8 cellular contexts compared by ENCODE assay signal in the genomic region with DNA sequence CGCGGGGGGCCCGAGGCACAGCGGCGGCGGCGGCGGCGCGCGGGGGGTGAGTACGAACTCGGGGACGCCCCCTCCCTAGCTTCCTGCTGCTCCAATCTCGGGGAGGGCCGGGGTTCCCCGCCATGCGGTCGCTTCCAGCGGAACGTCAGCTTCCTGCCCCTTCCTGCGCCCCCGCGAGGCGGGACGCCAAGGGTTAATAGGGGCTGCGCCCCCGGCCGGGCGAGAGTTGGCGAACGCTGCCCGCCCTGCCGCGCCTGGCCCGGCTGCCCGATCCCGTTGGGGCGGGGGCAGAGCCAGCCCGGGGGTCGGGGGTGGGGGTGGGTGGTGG. TPM values are rescaled to one million over a fixed set of nuclear protein-coding genes. Genes with fewer than 3 reads are reported as not detected.
DNase-seq lines count a peak whose midpoint lies in the region; ATAC-seq, FAIRE-seq and TF ChIP-seq lines count a peak whose summit lies in the region.

No MANE protein-coding gene starts in this region.

- no peak for FAIRE-seq in pancreas (lab: Jason Lieb, UNC)

- H3K4me1 ChIP-seq in RWPE2 (ENCODE audit: insufficient read depth, poor library complexity, severe bottlenecking): no peaks in the 10 kb centered on the region
- H3K4me1 ChIP-seq in esophagus (ENCODE audit: control insufficient read depth in 2 of 2, insufficient read depth in 2 of 2, low read length in 1 of 2): peaks cover 0 to 30% of the 10 kb centered on the region in 2 donors
- H3K4me1 ChIP-seq in pancreas: peaks cover 0 to 10% (median 9%) of the 10 kb centered on the region in 3 donors

- peaks cover 54% of the 10 kb centered on the region for H3K27me3 Mint-ChIP-seq in CD4-positive, alpha-beta T cell

- H3K36me3 ChIP-seq in RWPE2 (ENCODE audit: low read depth) (no peaks in the 10 kb centered on the region), esophagus (ENCODE audit: control insufficient read depth in 2 of 2, insufficient read depth in 2 of 2, low read length in 1 of 2) (no peaks in the 10 kb centered on the region), pancreas (no peaks in the 10 kb centered on the region)

- no peaks in the 10 kb centered on the region for H3K9me3 Mint-ChIP-seq in CD4-positive, alpha-beta T cell

- peaks cover 28% of the 10 kb centered on the region for H3K4me1 Mint-ChIP-seq in CD4-positive, alpha-beta T cell (ENCODE audit: low read depth)

- 1% methylated on average over 27 to 41 of the region's 41 CpGs for WGBS in esophagus, 2 donors
- 1% methylated on average over 23 to 41 of the region's 41 CpGs for WGBS in pancreas, 2 donors

- H3K4me3 ChIP-seq in RWPE2 (ENCODE audit: severe bottlenecking) (peak overlapping the region; percentile 74), esophagus (ENCODE audit: low read depth in 1 of 2, low read length in 2 of 2) (peak overlapping the region; percentile 51 to 78), pancreas (peak overlapping the region; percentile 54 to 79 (median 74))

- no peaks in the 10 kb centered on the region for H3K9me3 ChIP-seq in CD4-positive, alpha-beta T cell (ENCODE audit: control insufficient read depth, low read length)
- no peaks in the 10 kb centered on the region for H3K9me3 ChIP-seq in RWPE2 (ENCODE audit: severe bottlenecking)
- no peaks in the 10 kb centered on the region for H3K9me3 ChIP-seq in esophagus (ENCODE audit: control insufficient read depth in 2 of 2, insufficient read depth in 1 of 2, low read depth in 1 of 2, low read length in 1 of 2)
- no peaks in the 10 kb centered on the region for H3K9me3 ChIP-seq in pancreas

- intact Hi-C loops in CD4-positive, alpha-beta T cell (cut with DNase I, micrococcal nuclease): loop anchor here (1.0 kb wide), 1 partner anchor 135 kb away; no protein-coding TSS in a partner anchor
- intact Hi-C loops in pancreas (cut with DNase I): loop anchor here in 1 of 3 donors (2.0 kb wide), 1 partner anchor 119 kb away; no protein-coding TSS in a partner anchor

- no peak for TF ChIP-seq CTCF in CD4-positive, alpha-beta T cell (IDR thresholded peaks at IDR 0.05)
- TF ChIP-seq CTCF in RWPE2 (IDR thresholded peaks at IDR 0.05; ENCODE audit: poor library complexity, severe bottlenecking) (no peak), pancreas (IDR thresholded peaks at IDR 0.05) (no peak)

- no peak for ATAC-seq in CD4-positive, alpha-beta T cell (ENCODE audit: poor library complexity)
- no peak for ATAC-seq in RWPE2 (ENCODE audit: low read depth)
- ATAC-seq in pancreas: peak in 1 of 4 donors; percentile 2
- no peak for ATAC-seq in GM21786 (IDR thresholded peaks at IDR 0.05; ENCODE audit: unreplicated experiment)
- ATAC-seq in HG03095 (IDR thresholded peaks at IDR 0.05; ENCODE audit: unreplicated experiment): no peak
- no peak for ATAC-seq in GM18909 (IDR thresholded peaks at IDR 0.05; ENCODE audit: poor library complexity, unreplicated experiment)

- CTCF ChIA-PET in CD4-positive, alpha-beta T cell (lab: Charles Lee): interaction anchor here (1.2 to 1.3 kb wide), 2 partner anchors 14 to 135 kb away, joined by 3 to 5 read pairs; no protein-coding TSS in a partner anchor

- no peak for DNase-seq in CD4-positive, alpha-beta T cell
- no peak for DNase-seq in RWPE2 (ENCODE audit: low spot score)
- peak in 2 of 6 donors; percentile 45 to 82 for DNase-seq in pancreas
- no peak for DNase-seq in NCI-H2196 treated with DMSO at 0.1 percent for 48 hours (lab: John Stamatoyannopoulos, UW; ENCODE audit: unreplicated experiment)

- peaks cover 43% of the 10 kb centered on the region for H3K27me3 ChIP-seq in CD4-positive, alpha-beta T cell (ENCODE audit: control insufficient read depth, insufficient read depth, low read length)
- H3K27me3 ChIP-seq in RWPE2 (ENCODE audit: insufficient read depth, poor library complexity, severe bottlenecking) (peaks cover 11% of the 10 kb centered on the region), esophagus (ENCODE audit: control insufficient read depth in 1 of 2, insufficient read depth in 2 of 2, low read length in 2 of 2) (peaks cover 0 to 2% of the 10 kb centered on the region in 2 donors), pancreas (peaks cover 0 to 2% (median 0%) of the 10 kb centered on the region in 4 donors)

- H3K4me3 Mint-ChIP-seq in CD4-positive, alpha-beta T cell: peak overlapping the region; percentile 93

- H3K27ac ChIP-seq in CD4-positive, alpha-beta T cell (ENCODE audit: low read depth, low read length): no peak overlapping the region
- peak overlapping the region; percentile 59 for H3K27ac ChIP-seq in RWPE2 (ENCODE audit: poor library complexity, severe bottlenecking)
- peak overlapping the region; percentile 1 to 60 for H3K27ac ChIP-seq in esophagus (ENCODE audit: low read depth in 2 of 2, low read length in 1 of 2)
- peak overlapping the region in 2 of 4 donors; percentile 48 to 54 for H3K27ac ChIP-seq in pancreas

- H3K36me3 Mint-ChIP-seq in CD4-positive, alpha-beta T cell (ENCODE audit: low read depth): no peaks in the 10 kb centered on the region

- H3K27ac Mint-ChIP-seq in CD4-positive, alpha-beta T cell: no peak overlapping the region

- POLR2A ChIA-PET in CD4-positive, alpha-beta T cell (lab: Charles Lee): no interaction called here

RNA-seq across cellular contexts. Expression of a gene that starts 0.6 kb away (rescaled TPM):
- total RNA-seq in CD4-positive, alpha-beta T cell: 1 to 10 TPM in 1 of 2 experiments, under 1 TPM in 1; 0.87 to 1.2 TPM
- 10 to 100 TPM in 1 of 2 donors, 1 to 10 TPM in 1; 7.2 to 32.6 TPM for polyA plus RNA-seq in esophagus
- total RNA-seq in pancreas: 10 to 100 TPM in 5 of 6 donors, 1 to 10 TPM in 1; 9.7 to 31.8 (median 17.3) TPM
- polyA plus RNA-seq in pancreas: 100 to 1,000 TPM in 1 of 2 donors, 10 to 100 TPM in 1; 71.1 to 109 TPM

RNA-seq across cellular contexts. Expression of a gene that starts 56.8 kb away (rescaled TPM):
- not detected for total RNA-seq in CD4-positive, alpha-beta T cell
- polyA plus RNA-seq in esophagus (under 1 TPM; 0.20 to 0.39 TPM), pancreas (100 to 1,000 TPM; 393 to 605 TPM)
- total RNA-seq in pancreas: 100 to 1,000 TPM in 1 of 6 donors, 10 to 100 TPM in 5; 40.4 to 124 (median 58.5) TPM

Comparison
In these comparisons a context has a peak if more than half of its experiments do, and no peak if none do; other contexts are left out.
1. RNA of a gene that starts 0.6 kb away (total RNA-seq): 9.7 to 31.8 TPM in pancreas; 0.87 to 1.2 TPM in CD4-positive, alpha-beta T cell; every median in the first group is over 4 times any median in the second.
2. RNA of a gene that starts 56.8 kb away (total RNA-seq): 40.4 to 124 TPM in pancreas; not detected in CD4-positive, alpha-beta T cell; every median in the first group is over 10 times any median in the second.
3. Peak in every context shown above with its lines, with median percentiles within 50 percentile points of each other: H3K4me3 ChIP-seq.